Comparison of ENCODE assay signal across 1 cellular context in the genomic region with DNA sequence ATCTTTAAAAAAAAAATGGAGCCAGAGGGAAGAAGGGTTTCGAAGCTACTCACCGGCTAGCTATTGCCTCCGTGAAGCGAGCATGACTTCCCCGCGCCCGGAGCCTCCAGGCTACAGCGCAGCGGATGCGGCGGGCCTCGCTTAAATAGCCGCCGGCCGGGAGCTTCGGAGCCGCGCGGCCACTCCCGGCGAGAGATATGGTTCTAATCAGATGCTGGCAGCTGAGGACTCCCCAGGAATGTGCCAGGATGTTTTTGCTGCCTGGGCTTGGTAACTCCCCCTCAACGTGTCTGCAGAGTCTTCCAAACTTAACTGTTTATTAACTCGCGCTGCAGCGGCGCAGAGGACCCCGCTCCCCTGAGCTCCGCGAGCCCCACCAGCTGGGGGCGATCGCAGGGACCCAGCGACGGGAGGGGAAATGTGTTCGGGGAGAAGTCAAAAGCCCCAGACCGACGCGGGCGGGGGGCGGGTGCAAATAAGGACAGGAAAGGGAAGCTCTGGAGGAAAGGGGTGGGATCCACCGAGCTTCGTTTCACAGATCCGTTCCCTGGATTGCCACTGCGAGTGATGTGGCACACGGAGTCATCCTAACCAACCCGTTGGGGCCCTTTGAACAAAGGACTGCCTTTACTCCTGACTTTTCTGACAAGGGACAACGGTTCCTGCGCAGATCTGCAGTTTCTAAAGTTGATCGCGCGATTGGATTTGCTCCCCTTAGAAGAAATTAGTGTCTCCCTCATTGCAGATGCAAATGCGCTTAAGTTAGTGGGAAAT.
TF ChIP-seq lines count a peak whose summit lies in the region.

A gene (minus strand): TSS at position 230 of the 774 bp plus-strand sequence. CDS start 30,660 bp downstream, outside the sequence.

TF ChIP-seq in HepG2, 621 proteins besides CTCF, POLR2A, EP300 and RAD21 (continued from another document and continues in another):
- TF ChIP-seq, protein P1, sequence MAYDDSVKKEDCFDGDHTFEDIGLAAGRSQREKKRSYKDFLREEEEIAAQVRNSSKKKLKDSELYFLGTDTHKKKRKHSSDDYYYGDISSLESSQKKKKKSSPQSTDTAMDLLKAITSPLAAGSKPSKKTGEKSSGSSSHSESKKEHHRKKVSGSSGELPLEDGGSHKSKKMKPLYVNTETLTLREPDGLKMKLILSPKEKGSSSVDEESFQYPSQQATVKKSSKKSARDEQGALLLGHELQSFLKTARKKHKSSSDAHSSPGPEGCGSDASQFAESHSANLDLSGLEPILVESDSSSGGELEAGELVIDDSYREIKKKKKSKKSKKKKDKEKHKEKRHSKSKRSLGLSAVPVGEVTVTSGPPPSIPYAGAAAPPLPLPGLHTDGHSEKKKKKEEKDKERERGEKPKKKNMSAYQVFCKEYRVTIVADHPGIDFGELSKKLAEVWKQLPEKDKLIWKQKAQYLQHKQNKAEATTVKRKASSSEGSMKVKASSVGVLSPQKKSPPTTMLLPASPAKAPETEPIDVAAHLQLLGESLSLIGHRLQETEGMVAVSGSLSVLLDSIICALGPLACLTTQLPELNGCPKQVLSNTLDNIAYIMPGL (CRISPR knock-in tag; IDR thresholded peaks at IDR 0.05; ENCODE audit: borderline replicate concordance in 1 of 2, low read depth in 1 of 2): peak; percentile 76 to 83
- TF ChIP-seq KDM1A (CRISPR knock-in tag; IDR thresholded peaks at IDR 0.05) (0 out of 2 replicates have a peak, but pooled peaks have one; percentile 37), SAFB2 (CRISPR knock-in tag; IDR thresholded peaks at IDR 0.05; ENCODE audit: borderline replicate concordance, low read depth) (no peak), BHLHE40 (IDR thresholded peaks at IDR 0.05; ENCODE audit: low read length) (no peak), MBD4 (IDR thresholded peaks at IDR 0.05; ENCODE audit: borderline replicate concordance, low read length) (no peak), ZSCAN22 (CRISPR knock-in tag; IDR thresholded peaks at IDR 0.05) (no peak), CHD4 (IDR thresholded peaks at IDR 0.05; ENCODE audit: borderline replicate concordance, low read length) (no peak), ZNF598 (CRISPR knock-in tag; IDR thresholded peaks at IDR 0.05; ENCODE audit: borderline replicate concordance) (no peak), KLF12 (CRISPR knock-in tag; IDR thresholded peaks at IDR 0.05; ENCODE audit: borderline replicate concordance) (no peak), ZNF75D (CRISPR knock-in tag; IDR thresholded peaks at IDR 0.05; ENCODE audit: borderline replicate concordance) (no peak), MEIS2 (CRISPR knock-in tag; IDR thresholded peaks at IDR 0.05) (0 out of 2 replicates have a peak, but pooled peaks have one; percentile 38), ZNF775 (CRISPR knock-in tag; IDR thresholded peaks at IDR 0.05; ENCODE audit: borderline replicate concordance) (no peak), ATF1 (CRISPR knock-in tag; IDR thresholded peaks at IDR 0.05) (no peak), MIXL1 (CRISPR knock-in tag; IDR thresholded peaks at IDR 0.05) (no peak), SSRP1 (CRISPR knock-in tag; IDR thresholded peaks at IDR 0.05) (no peak), NR1H2 (CRISPR knock-in tag; IDR thresholded peaks at IDR 0.05; ENCODE audit: borderline replicate concordance, low read depth) (no peak), ZNF546 (CRISPR knock-in tag; conservative IDR thresholded peaks at IDR 0.05) (no peak; the same call in 1 of the 2 replicates), KAT7 (CRISPR knock-in tag; IDR thresholded peaks at IDR 0.05; ENCODE audit: borderline replicate concordance) (no peak), KLF13 (CRISPR knock-in tag; IDR thresholded peaks at IDR 0.05) (no peak), ZFP82 (CRISPR knock-in tag; IDR thresholded peaks at IDR 0.05; ENCODE audit: borderline replicate concordance) (no peak), BCL6 (CRISPR knock-in tag; IDR thresholded peaks at IDR 0.05) (peak; percentile 60)
- TF ChIP-seq, protein P2, sequence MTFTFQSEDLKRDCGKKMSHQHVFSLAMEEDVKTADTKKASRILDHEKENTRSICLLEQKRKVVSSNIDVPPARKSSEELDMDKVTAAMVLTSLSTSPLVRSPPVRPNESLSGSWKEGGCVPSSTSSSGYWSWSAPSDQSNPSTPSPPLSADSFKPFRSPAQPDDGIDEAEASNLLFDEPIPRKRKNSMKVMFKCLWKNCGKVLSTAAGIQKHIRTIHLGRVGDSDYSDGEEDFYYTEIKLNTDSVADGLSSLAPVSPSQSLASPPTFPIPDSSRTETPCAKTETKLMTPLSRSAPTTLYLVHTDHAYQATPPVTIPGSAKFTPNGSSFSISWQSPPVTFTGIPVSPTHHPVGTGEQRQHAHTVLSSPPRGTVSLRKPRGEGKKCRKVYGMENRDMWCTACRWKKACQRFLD (CRISPR knock-in tag; IDR thresholded peaks at IDR 0.05; ENCODE audit: borderline replicate concordance): no peak
- TF ChIP-seq, protein P3, sequence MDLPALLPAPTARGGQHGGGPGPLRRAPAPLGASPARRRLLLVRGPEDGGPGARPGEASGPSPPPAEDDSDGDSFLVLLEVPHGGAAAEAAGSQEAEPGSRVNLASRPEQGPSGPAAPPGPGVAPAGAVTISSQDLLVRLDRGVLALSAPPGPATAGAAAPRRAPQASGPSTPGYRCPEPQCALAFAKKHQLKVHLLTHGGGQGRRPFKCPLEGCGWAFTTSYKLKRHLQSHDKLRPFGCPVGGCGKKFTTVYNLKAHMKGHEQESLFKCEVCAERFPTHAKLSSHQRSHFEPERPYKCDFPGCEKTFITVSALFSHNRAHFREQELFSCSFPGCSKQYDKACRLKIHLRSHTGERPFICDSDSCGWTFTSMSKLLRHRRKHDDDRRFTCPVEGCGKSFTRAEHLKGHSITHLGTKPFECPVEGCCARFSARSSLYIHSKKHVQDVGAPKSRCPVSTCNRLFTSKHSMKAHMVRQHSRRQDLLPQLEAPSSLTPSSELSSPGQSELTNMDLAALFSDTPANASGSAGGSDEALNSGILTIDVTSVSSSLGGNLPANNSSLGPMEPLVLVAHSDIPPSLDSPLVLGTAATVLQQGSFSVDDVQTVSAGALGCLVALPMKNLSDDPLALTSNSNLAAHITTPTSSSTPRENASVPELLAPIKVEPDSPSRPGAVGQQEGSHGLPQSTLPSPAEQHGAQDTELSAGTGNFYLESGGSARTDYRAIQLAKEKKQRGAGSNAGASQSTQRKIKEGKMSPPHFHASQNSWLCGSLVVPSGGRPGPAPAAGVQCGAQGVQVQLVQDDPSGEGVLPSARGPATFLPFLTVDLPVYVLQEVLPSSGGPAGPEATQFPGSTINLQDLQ (CRISPR knock-in tag; IDR thresholded peaks at IDR 0.05): no peak
- TF ChIP-seq, protein P4, sequence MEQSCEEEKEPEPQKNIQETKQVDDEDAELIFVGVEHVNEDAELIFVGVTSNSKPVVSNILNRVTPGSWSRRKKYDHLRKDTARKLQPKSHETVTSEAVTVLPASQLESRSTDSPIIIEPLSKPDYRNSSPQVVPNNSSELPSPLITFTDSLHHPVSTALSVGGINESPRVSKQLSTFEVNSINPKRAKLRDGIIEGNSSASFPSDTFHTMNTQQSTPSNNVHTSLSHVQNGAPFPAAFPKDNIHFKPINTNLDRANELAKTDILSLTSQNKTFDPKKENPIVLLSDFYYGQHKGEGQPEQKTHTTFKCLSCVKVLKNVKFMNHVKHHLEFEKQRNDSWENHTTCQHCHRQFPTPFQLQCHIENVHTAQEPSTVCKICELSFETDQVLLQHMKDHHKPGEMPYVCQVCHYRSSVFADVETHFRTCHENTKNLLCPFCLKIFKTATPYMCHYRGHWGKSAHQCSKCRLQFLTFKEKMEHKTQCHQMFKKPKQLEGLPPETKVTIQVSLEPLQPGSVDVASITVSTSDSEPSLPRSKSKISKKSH (CRISPR knock-in tag; IDR thresholded peaks at IDR 0.05; ENCODE audit: borderline replicate concordance): no peak
- TF ChIP-seq, protein P5, sequence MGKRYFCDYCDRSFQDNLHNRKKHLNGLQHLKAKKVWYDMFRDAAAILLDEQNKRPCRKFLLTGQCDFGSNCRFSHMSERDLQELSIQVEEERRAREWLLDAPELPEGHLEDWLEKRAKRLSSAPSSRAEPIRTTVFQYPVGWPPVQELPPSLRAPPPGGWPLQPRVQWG (CRISPR knock-in tag; IDR thresholded peaks at IDR 0.05; ENCODE audit: borderline replicate concordance, low read depth): no peak
- TF ChIP-seq, protein P6, sequence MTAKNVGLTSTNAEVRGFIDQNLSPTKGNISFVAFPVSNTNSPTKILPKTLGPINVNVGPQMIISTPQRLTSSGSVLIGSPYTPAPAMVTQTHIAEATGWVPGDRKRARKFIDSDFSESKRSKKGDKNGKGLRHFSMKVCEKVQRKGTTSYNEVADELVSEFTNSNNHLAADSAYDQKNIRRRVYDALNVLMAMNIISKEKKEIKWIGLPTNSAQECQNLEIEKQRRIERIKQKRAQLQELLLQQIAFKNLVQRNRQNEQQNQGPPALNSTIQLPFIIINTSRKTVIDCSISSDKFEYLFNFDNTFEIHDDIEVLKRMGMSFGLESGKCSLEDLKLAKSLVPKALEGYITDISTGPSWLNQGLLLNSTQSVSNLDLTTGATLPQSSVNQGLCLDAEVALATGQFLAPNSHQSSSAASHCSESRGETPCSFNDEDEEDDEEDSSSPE (CRISPR knock-in tag; IDR thresholded peaks at IDR 0.05): no peak
- TF ChIP-seq, protein P7, sequence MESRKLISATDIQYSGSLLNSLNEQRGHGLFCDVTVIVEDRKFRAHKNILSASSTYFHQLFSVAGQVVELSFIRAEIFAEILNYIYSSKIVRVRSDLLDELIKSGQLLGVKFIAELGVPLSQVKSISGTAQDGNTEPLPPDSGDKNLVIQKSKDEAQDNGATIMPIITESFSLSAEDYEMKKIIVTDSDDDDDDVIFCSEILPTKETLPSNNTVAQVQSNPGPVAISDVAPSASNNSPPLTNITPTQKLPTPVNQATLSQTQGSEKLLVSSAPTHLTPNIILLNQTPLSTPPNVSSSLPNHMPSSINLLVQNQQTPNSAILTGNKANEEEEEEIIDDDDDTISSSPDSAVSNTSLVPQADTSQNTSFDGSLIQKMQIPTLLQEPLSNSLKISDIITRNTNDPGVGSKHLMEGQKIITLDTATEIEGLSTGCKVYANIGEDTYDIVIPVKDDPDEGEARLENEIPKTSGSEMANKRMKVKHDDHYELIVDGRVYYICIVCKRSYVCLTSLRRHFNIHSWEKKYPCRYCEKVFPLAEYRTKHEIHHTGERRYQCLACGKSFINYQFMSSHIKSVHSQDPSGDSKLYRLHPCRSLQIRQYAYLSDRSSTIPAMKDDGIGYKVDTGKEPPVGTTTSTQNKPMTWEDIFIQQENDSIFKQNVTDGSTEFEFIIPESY (CRISPR knock-in tag; IDR thresholded peaks at IDR 0.05): no peak
- TF ChIP-seq, protein P8, sequence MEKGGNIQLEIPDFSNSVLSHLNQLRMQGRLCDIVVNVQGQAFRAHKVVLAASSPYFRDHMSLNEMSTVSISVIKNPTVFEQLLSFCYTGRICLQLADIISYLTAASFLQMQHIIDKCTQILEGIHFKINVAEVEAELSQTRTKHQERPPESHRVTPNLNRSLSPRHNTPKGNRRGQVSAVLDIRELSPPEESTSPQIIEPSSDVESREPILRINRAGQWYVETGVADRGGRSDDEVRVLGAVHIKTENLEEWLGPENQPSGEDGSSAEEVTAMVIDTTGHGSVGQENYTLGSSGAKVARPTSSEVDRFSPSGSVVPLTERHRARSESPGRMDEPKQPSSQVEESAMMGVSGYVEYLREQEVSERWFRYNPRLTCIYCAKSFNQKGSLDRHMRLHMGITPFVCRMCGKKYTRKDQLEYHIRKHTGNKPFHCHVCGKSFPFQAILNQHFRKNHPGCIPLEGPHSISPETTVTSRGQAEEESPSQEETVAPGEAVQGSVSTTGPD (CRISPR knock-in tag; IDR thresholded peaks at IDR 0.05): no peak
- TF ChIP-seq, protein P9, sequence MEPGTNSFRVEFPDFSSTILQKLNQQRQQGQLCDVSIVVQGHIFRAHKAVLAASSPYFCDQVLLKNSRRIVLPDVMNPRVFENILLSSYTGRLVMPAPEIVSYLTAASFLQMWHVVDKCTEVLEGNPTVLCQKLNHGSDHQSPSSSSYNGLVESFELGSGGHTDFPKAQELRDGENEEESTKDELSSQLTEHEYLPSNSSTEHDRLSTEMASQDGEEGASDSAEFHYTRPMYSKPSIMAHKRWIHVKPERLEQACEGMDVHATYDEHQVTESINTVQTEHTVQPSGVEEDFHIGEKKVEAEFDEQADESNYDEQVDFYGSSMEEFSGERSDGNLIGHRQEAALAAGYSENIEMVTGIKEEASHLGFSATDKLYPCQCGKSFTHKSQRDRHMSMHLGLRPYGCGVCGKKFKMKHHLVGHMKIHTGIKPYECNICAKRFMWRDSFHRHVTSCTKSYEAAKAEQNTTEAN (CRISPR knock-in tag; conservative IDR thresholded peaks at IDR 0.05): 0 out of 2 replicates have a peak, but pooled peaks have one; percentile 41
- TF ChIP-seq, protein P10, sequence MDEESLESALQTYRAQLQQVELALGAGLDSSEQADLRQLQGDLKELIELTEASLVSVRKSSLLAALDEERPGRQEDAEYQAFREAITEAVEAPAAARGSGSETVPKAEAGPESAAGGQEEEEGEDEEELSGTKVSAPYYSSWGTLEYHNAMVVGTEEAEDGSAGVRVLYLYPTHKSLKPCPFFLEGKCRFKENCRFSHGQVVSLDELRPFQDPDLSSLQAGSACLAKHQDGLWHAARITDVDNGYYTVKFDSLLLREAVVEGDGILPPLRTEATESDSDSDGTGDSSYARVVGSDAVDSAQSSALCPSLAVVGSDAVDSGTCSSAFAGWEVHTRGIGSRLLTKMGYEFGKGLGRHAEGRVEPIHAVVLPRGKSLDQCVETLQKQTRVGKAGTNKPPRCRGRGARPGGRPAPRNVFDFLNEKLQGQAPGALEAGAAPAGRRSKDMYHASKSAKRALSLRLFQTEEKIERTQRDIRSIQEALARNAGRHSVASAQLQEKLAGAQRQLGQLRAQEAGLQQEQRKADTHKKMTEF (CRISPR knock-in tag; IDR thresholded peaks at IDR 0.05): peak; percentile 70; the same call in 1 of the 2 replicates
- TF ChIP-seq, protein P11, sequence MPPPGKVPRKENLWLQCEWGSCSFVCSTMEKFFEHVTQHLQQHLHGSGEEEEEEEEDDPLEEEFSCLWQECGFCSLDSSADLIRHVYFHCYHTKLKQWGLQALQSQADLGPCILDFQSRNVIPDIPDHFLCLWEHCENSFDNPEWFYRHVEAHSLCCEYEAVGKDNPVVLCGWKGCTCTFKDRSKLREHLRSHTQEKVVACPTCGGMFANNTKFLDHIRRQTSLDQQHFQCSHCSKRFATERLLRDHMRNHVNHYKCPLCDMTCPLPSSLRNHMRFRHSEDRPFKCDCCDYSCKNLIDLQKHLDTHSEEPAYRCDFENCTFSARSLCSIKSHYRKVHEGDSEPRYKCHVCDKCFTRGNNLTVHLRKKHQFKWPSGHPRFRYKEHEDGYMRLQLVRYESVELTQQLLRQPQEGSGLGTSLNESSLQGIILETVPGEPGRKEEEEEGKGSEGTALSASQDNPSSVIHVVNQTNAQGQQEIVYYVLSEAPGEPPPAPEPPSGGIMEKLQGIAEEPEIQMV (CRISPR knock-in tag; IDR thresholded peaks at IDR 0.05; ENCODE audit: low read depth): no peak
- TF ChIP-seq, protein P12, sequence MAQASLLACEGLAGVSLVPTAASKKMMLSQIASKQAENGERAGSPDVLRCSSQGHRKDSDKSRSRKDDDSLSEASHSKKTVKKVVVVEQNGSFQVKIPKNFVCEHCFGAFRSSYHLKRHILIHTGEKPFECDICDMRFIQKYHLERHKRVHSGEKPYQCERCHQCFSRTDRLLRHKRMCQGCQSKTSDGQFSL (CRISPR knock-in tag; IDR thresholded peaks at IDR 0.05): 0 out of 2 replicates have a peak, but pooled peaks have one; percentile 46
